In genomic region chr17:76849160-76849559, GRCh38 we compare ENCODE assay signal across 5 cellular contexts. TPM values are rescaled to one million over a fixed set of nuclear protein-coding genes. Genes with fewer than 3 reads are reported as not detected.
DNase-seq lines count a peak whose midpoint lies in the region; ATAC-seq, FAIRE-seq and TF ChIP-seq lines count a peak whose summit lies in the region.
"Not testable (repeated sequence)": the region's sequence is repeated elsewhere in the genome, so short reads cannot be mapped to it uniquely, and the experiment has no call there.

No MANE protein-coding gene starts in this region.

- H3K27ac ChIP-seq in BLaER1 = peak overlapping the region; percentile 62; the same call in 1 of the 2 replicates
- not testable (repeated sequence) for H3K27ac ChIP-seq in HEK293 (ENCODE audit: extremely low read depth, low read depth, low read length); HepG2 (ENCODE audit: extremely low read length, insufficient read depth, low read length)
- peak overlapping the region; percentile 3; the same call in 1 of the 3 replicates for H3K27ac ChIP-seq in K562 (ENCODE audit: extremely low read depth, low read depth, low read length)

- intact Hi-C loops in K562 (cut with micrococcal nuclease); HepG2 (cut with micrococcal nuclease; ENCODE audit: unreplicated experiment); posterior vena cava (cut with DNase I): not testable (repeated sequence)

- peak overlapping the region; percentile 18; the same call in 1 of the 2 replicates for H2AFZ ChIP-seq in K562 (ENCODE audit: low read depth, low read length)
- H2AFZ ChIP-seq in HepG2 (ENCODE audit: low read length) = not testable (repeated sequence)

- TF ChIP-seq CTCF in HEK293 (tag by site-specific recombination; IDR thresholded peaks at IDR 0.05); K562 (IDR thresholded peaks at IDR 0.05 in 2 of 3, conservative IDR thresholded peaks at IDR 0.05 in 1 of 3; ENCODE audit: insufficient read depth in 2 of 3, low read depth in 1 of 3, low read length in 3 of 3); HepG2 (CRISPR knock-in tag; IDR thresholded peaks at IDR 0.05): not testable (repeated sequence)

- not testable (repeated sequence) for H3K79me2 ChIP-seq in K562 (ENCODE audit: control insufficient read depth, insufficient read depth, low read length); HepG2 (ENCODE audit: insufficient read depth, low read length)

- H3K27me3 ChIP-seq in BLaER1; K562 (ENCODE audit: control insufficient read depth in 2 of 2, insufficient read depth in 2 of 2, low read length in 2 of 2): not testable (repeated sequence)
- peaks cover 2 to 63% of the 10 kb centered on the region in 2 experiments; a peak in 4 of 5 replicates for H3K27me3 ChIP-seq in HepG2 (ENCODE audit: control insufficient read depth in 1 of 2, insufficient read depth in 2 of 2, low read length in 2 of 2)

- TF ChIP-seq POLR2A in K562 (conservative IDR thresholded peaks at IDR 0.05); HepG2 (IDR thresholded peaks at IDR 0.05; ENCODE audit: insufficient read depth in 1 of 2, low read depth in 2 of 2, low read length in 2 of 2): not testable (repeated sequence)

- H3K9ac ChIP-seq in BLaER1; HepG2 (ENCODE audit: insufficient read depth, low read depth, low read length): not testable (repeated sequence)
- peak overlapping the region in 1 of 2 experiments; percentile 35; a peak in 1 of 4 replicates for H3K9ac ChIP-seq in K562 (ENCODE audit: insufficient read depth in 1 of 2, low read depth in 2 of 2, low read length in 2 of 2)

- DNase-seq in K562 (ENCODE audit: extremely low read depth in 1 of 4, low spot score in 3 of 4); HepG2 (ENCODE audit: low spot score): not testable (repeated sequence)
- peak; percentile 70 for DNase-seq in posterior vena cava (ENCODE audit: low spot score)

- BruUV-seq in K562 (replicated peaks; lab: Mats Ljungman, UMichigan); HepG2 (replicated peaks; lab: Mats Ljungman, UMichigan): not testable (repeated sequence)

- 29% methylated on average over 8 of the region's 11 CpGs for WGBS in K562 (ENCODE audit: insufficient coverage, low coverage, missing lambda C conversion rate)
- WGBS in HepG2 (ENCODE audit: low lambda C conversion rate) = 74% methylated on average over 11 of the region's 11 CpGs

- H3K9me3 ChIP-seq in BLaER1; HEK293 (ENCODE audit: control insufficient read depth, insufficient read depth, low read depth, low read length); K562 (replicated peaks; ENCODE audit: control insufficient read depth, insufficient read depth, low read depth, low read length); HepG2 (ENCODE audit: low read length): not testable (repeated sequence)

- H3K4me2 ChIP-seq in BLaER1 (peak overlapping the region; percentile 93), K562 (ENCODE audit: insufficient read depth, low read length) (peak overlapping the region; percentile 25; the same call in 1 of the 2 replicates)
- H3K4me2 ChIP-seq in HepG2 (ENCODE audit: low read depth, low read length) = not testable (repeated sequence)

- H3K4me1 ChIP-seq in BLaER1 (peaks cover 96% of the 10 kb centered on the region), K562 (replicated peaks in 1 of 2; ENCODE audit: control insufficient read depth in 2 of 2, insufficient read depth in 2 of 2, low read length in 2 of 2) (peaks cover 29 to 47% of the 10 kb centered on the region in 2 experiments; a peak in 4 of 5 replicates)
- H3K4me1 ChIP-seq in HEK293 (ENCODE audit: control insufficient read depth, insufficient read depth, low read length); HepG2 (ENCODE audit: insufficient read depth, low read length): not testable (repeated sequence)

- H3K9me1 ChIP-seq in K562 (ENCODE audit: control insufficient read depth, insufficient read depth, low read length) = not testable (repeated sequence)

- ATAC-seq in K562, HepG2: not testable (repeated sequence)

- TF ChIP-seq RAD21 in K562 (CRISPR knock-in tag; conservative IDR thresholded peaks at IDR 0.05 in 1 of 2, IDR thresholded peaks at IDR 0.05 in 1 of 2); HepG2 (CRISPR knock-in tag; IDR thresholded peaks at IDR 0.05): not testable (repeated sequence)

- H3K4me3 ChIP-seq in BLaER1 = 0 out of 2 replicates have a peak overlapping the region, but pooled peaks have one; percentile 59
- not testable (repeated sequence) for H3K4me3 ChIP-seq in HEK293 (ENCODE audit: low read depth, low read length); K562; HepG2 (replicated peaks in 1 of 3; ENCODE audit: insufficient read depth in 1 of 3, low read depth in 2 of 3, low read length in 3 of 3)

- in situ Hi-C loops in K562 (cut with MboI); HepG2 (cut with HindIII; ENCODE audit: extremely low pct_ligation_motif_present, low pct_unique_long_range_greater_than_20kb): not testable (repeated sequence)

- FAIRE-seq in K562 (lab: Jason Lieb, UNC); HepG2 (lab: Jason Lieb, UNC): not testable (repeated sequence)

- POLR2A ChIA-PET in HEK293 (lab: Yijun Ruan, JAX); K562 (lab: Yijun Ruan, JAX); HepG2 (lab: Yijun Ruan, JAX): not testable (repeated sequence)

- H3K36me3 ChIP-seq in BLaER1; HEK293 (ENCODE audit: control insufficient read depth in 2 of 2, insufficient read depth in 1 of 2, low read length in 2 of 2); K562 (ENCODE audit: control insufficient read depth, insufficient read depth, low read length); HepG2 (replicated peaks in 1 of 2; ENCODE audit: control insufficient read depth in 1 of 2, insufficient read depth in 2 of 2, low read length in 2 of 2): not testable (repeated sequence)

- CTCF ChIA-PET in HEK293 (lab: Yijun Ruan, JAX) = interaction anchor here (0.6 kb wide), 2 partner anchors 40 to 1188 kb away, joined by 3 read pairs; no protein-coding TSS in a partner anchor
- CTCF ChIA-PET in K562 (lab: Yijun Ruan, JAX; ENCODE audit: low intra/inter-chr PET ratio); HepG2 (lab: Yijun Ruan, JAX; ENCODE audit: low intra/inter-chr PET ratio, low total read pairs): not testable (repeated sequence)

- not testable (repeated sequence) for H4K20me1 ChIP-seq in BLaER1; K562 (replicated peaks; ENCODE audit: control insufficient read depth, insufficient read depth, low read length); HepG2 (ENCODE audit: insufficient read depth, low read length)

- not testable (repeated sequence) for TF ChIP-seq EP300 in K562 (IDR thresholded peaks at IDR 0.05; ENCODE audit: low read length); HepG2 (IDR thresholded peaks at IDR 0.05; ENCODE audit: low read depth in 2 of 2, low read length in 2 of 2); HepG2 (CRISPR knock-in tag; IDR thresholded peaks at IDR 0.05; ENCODE audit: borderline replicate concordance)

RNA-seq across cellular contexts. Expression of gene MGAT5B, which starts 19.0 kb away (rescaled TPM):
- total RNA-seq in K562 (2011; cell fraction: chromatin; rRNA removed; ENCODE audit: low replicate concordance) = 1.5 and 5.7 TPM in 2 replicates
- total RNA-seq in K562 (2011; cell fraction: nucleolus; rRNA removed) = 2.2 and 2.5 TPM in 2 replicates
- 0.76 and 1.6 TPM in 2 replicates for total RNA-seq in K562 (2011; cell fraction: nucleoplasm; rRNA removed)
- 0.18 and 0.29 TPM in 2 replicates for total RNA-seq in K562 (2014; rRNA removed)
- total RNA-seq in K562 (2014; rRNA removed; fragmentation: Illumina TruSeq; extraction: Trizol) = 0.19 TPM in 1 of 2 replicates, not detected in the other
- not detected in 2 replicates for total RNA-seq in K562 (2015; rRNA removed; fragmentation: Illumina TruSeq; extraction: Trizol)
- 0.16 and 0.22 TPM in 2 replicates for total RNA-seq in K562 (2021)
- 0.43 and 0.79 TPM in 2 replicates for polyA plus RNA-seq in K562 (2011; rRNA removed)
- polyA plus RNA-seq in K562 (2011; cell fraction: cytosol; rRNA removed) = 0.59 and 1.2 TPM in 2 replicates
- polyA plus RNA-seq in K562 (2011; cell fraction: nucleus; rRNA removed) = 2.3 and 3.9 TPM in 2 replicates
- 0.19 and 0.22 TPM in 2 replicates for polyA plus RNA-seq in K562 (2012)
- 0.09 and 0.17 TPM in 2 replicates for polyA plus RNA-seq in K562 (2014; fragmentation: Illumina TruSeq; extraction: Trizol)
- polyA plus RNA-seq in K562 (2014; fragmentation: Nextera tagmentation; extraction: Ambion mirVana) = not detected
- polyA plus RNA-seq in K562 (2014; rRNA removed) = 0.16 TPM in 1 of 2 replicates, not detected in the other
- polyA minus RNA-seq in K562 (2011; rRNA and poly(A)+ RNA removed) = 0.09 and 0.11 TPM in 2 replicates
- polyA minus RNA-seq in K562 (2011; cell fraction: cytosol; rRNA and poly(A)+ RNA removed) = 1.5 TPM in 1 of 2 replicates, not detected in the other
- polyA minus RNA-seq in K562 (2011; cell fraction: nucleus; rRNA and poly(A)+ RNA removed) = 1.5 and 1.9 TPM in 2 replicates
- total RNA-seq in HepG2 (2016; rRNA removed; fragmentation: Illumina TruSeq; extraction: Trizol) = 0.07 and 0.13 TPM in 2 replicates
- 0.09 TPM in 1 of 2 replicates, not detected in the other for total RNA-seq in HepG2 (2016; cell fraction: cytosol; rRNA removed; fragmentation: Illumina TruSeq; extraction: Trizol; ENCODE audit: low read depth)
- total RNA-seq in HepG2 (2016; cell fraction: insoluble cytoplasmic fraction; rRNA removed; fragmentation: Illumina TruSeq; extraction: Trizol) = 0.28 TPM in 1 of 2 replicates, not detected in the other
- 0.10 and 0.22 TPM in 2 replicates for total RNA-seq in HepG2 (2016; cell fraction: membrane; rRNA removed; fragmentation: Illumina TruSeq; extraction: Trizol)
- 0.56 TPM in 1 of 2 replicates, not detected in the other for total RNA-seq in HepG2 (2016; cell fraction: nucleus; rRNA removed; fragmentation: Illumina TruSeq; extraction: Trizol)
- polyA plus RNA-seq in HepG2 (2011; rRNA removed) = 0.07 and 0.09 TPM in 2 replicates
- polyA plus RNA-seq in HepG2 (2011; cell fraction: cytosol; rRNA removed) = 0.05 and 0.08 TPM in 2 replicates
- polyA plus RNA-seq in HepG2 (2011; cell fraction: nucleus; rRNA removed) = 0.26 and 0.59 TPM in 2 replicates
- polyA plus RNA-seq in HepG2 (2012) = 0.12 TPM in 1 of 2 replicates, not detected in the other
- 0.10 and 0.23 TPM in 2 replicates for polyA plus RNA-seq in HepG2 (2016; cell fraction: cytosol; fragmentation: Illumina TruSeq; extraction: Trizol; ENCODE audit: low read depth)
- polyA plus RNA-seq in HepG2 (2016; cell fraction: insoluble cytoplasmic fraction; fragmentation: Illumina TruSeq; extraction: Trizol; ENCODE audit: low read depth) = 0.16 TPM in 1 of 2 replicates, not detected in the other
- 0.22 TPM in 1 of 2 replicates, not detected in the other for polyA plus RNA-seq in HepG2 (2016; cell fraction: membrane; fragmentation: Illumina TruSeq; extraction: Trizol; ENCODE audit: low read depth)
- polyA plus RNA-seq in HepG2 (2016; cell fraction: nucleus; fragmentation: Illumina TruSeq; extraction: Trizol; ENCODE audit: insufficient read depth, low read depth) = 0.23 and 0.24 TPM in 2 replicates
- 0.24 and 9.3 TPM in 2 replicates for polyA minus RNA-seq in HepG2 (2011; rRNA and poly(A)+ RNA removed; ENCODE audit: low replicate concordance)
- polyA minus RNA-seq in HepG2 (2011; cell fraction: cytosol; rRNA and poly(A)+ RNA removed) = not detected in 2 replicates
- polyA minus RNA-seq in HepG2 (2011; cell fraction: nucleus; rRNA and poly(A)+ RNA removed) = 0.12 and 0.13 TPM in 2 replicates
- total RNA-seq in posterior vena cava = under 1 TPM; 0.19 to 0.88 TPM
